Comparison of ENCODE assay signal across 21 cellular contexts in the genomic region with DNA sequence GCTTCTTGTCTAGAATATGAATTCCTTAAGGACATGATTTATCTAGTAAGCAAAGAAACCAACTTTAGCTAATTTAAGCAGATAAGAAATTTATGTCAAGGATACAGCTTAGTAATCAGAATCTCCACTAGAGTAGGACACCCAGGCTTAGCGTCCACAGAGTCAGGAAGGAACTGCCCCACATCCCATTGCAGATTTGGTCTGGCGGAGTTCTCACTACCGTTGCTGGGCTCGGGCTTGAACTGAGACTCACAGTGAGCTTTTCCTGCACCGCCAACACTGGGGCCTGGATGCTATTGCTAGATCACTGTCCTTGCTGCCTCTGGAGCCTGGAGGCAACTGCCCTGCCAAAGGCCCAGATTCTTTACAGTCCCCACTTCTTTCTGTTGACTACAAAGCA.
DNase-seq lines count a peak whose midpoint lies in the region; ATAC-seq and TF ChIP-seq lines count a peak whose summit lies in the region.
"Had no signal": no experiment of that assay in that cellular context is flagged by ENCODE, and none has a peak within 500 bp of the region (broad histone marks: within the 10 kb centered on the region; RNA-seq: fewer than 3 reads in every experiment).

No MANE protein-coding gene starts in this region.

- no peaks in the 10 kb centered on the region for H3K27me3 ChIP-seq in Karpas-422 (ENCODE audit: low read length)
- no peaks in the 10 kb centered on the region for H3K27me3 ChIP-seq in adrenal gland
- no peaks in the 10 kb centered on the region for H3K27me3 ChIP-seq in rectal smooth muscle tissue (ENCODE audit: control insufficient read depth, insufficient read depth, low read length)
- H3K27me3 ChIP-seq in GM23338 (ENCODE audit: insufficient read depth): no peaks in the 10 kb centered on the region
- H3K27me3 ChIP-seq: BLaER1 had no signal

- H3K27ac ChIP-seq in Karpas-422 (ENCODE audit: low read length): no peak overlapping the region
- peak overlapping the region in 4 of 5 donors; percentile 6 to 56 (median 38) for H3K27ac ChIP-seq in adrenal gland
- H3K27ac ChIP-seq in rectal smooth muscle tissue (ENCODE audit: low read depth, low read length): peak overlapping the region; percentile 64
- H3K27ac ChIP-seq in GM23338 (ENCODE audit: low read depth): no peak overlapping the region
- H3K27ac ChIP-seq: BLaER1, GM23248, HL-60 had no signal

- H2AFZ ChIP-seq in Karpas-422 (ENCODE audit: low read length) (no peak overlapping the region), GM23338 (no peak overlapping the region)
- H2AFZ ChIP-seq: GM23248 had no signal

- H3K27me3 Mint-ChIP-seq in GM23338 (ENCODE audit: insufficient read depth, low read depth, poor library complexity): no peaks in the 10 kb centered on the region
- H3K27me3 Mint-ChIP-seq: CD4-positive, alpha-beta memory T cell had no signal

- peak in 1 of 2 donors; percentile 35 for TF ChIP-seq POLR2A in adrenal gland (IDR thresholded peaks at IDR 0.05)

- WGBS in adrenal gland, 4 donors: 44 to 66% (median 58%) methylated on average over 5 of the region's 5 CpGs

- ATAC-seq in HG03520 (IDR thresholded peaks at IDR 0.05; ENCODE audit: unreplicated experiment) (no peak), GM23338 (no peak), HG03460 (IDR thresholded peaks at IDR 0.05; ENCODE audit: unreplicated experiment) (no peak), GM19467 (IDR thresholded peaks at IDR 0.05; ENCODE audit: unreplicated experiment) (no peak)
- ATAC-seq: HCT116 had no signal

- peaks cover 5% of the 10 kb centered on the region; the same call in 1 of the 2 replicates for H3K36me3 ChIP-seq in Karpas-422 (ENCODE audit: insufficient read depth, low read length)
- H3K36me3 ChIP-seq in adrenal gland (replicated peaks in 1 of 2): no peaks in the 10 kb centered on the region
- no peaks in the 10 kb centered on the region for H3K36me3 ChIP-seq in rectal smooth muscle tissue (ENCODE audit: control insufficient read depth, insufficient read depth, low read length)
- no peaks in the 10 kb centered on the region for H3K36me3 ChIP-seq in GM23338 (ENCODE audit: insufficient read depth)
- H3K36me3 ChIP-seq: BLaER1 had no signal

- H4K20me1 ChIP-seq in Karpas-422 (ENCODE audit: insufficient read depth, low read depth, low read length) (no peaks in the 10 kb centered on the region), GM23338 (replicated peaks; ENCODE audit: insufficient read depth) (no peaks in the 10 kb centered on the region)
- H4K20me1 ChIP-seq: BLaER1 had no signal

- H3K4me1 ChIP-seq in Karpas-422 (ENCODE audit: low read length) (no peaks in the 10 kb centered on the region), adrenal gland (replicated peaks in 1 of 2) (peaks cover 8 to 9% of the 10 kb centered on the region in 2 donors), rectal smooth muscle tissue (ENCODE audit: control insufficient read depth, insufficient read depth, low read length) (peaks cover 11% of the 10 kb centered on the region), GM23338 (ENCODE audit: insufficient read depth) (no peaks in the 10 kb centered on the region)

- H3K4me1 Mint-ChIP-seq in GM23338: no peaks in the 10 kb centered on the region
- H3K4me1 Mint-ChIP-seq: CD14-positive monocyte; CD4-positive, alpha-beta memory T cell; IgD-negative memory B cell had no signal

- DNase-seq in ELF-1 (ENCODE audit: low read depth, low spot score) (peak; percentile 71), Karpas-422 (peak; percentile 38), adrenal gland (peak in 5 of 7 donors; percentile 40 to 55 (median 43)), GM23338 (ENCODE audit: low spot score) (no peak)
- DNase-seq: 8988T; CD4-positive, alpha-beta memory T cell; DMS153; DMS79 treated with DMSO at 0.1 percent for 48 hours; GM23248; HFFc6; KBM-7 had no signal

- H3K36me3 Mint-ChIP-seq in GM23338 (ENCODE audit: low read depth): peaks cover 11% of the 10 kb centered on the region; the same call in 2 of the 3 replicates
- H3K36me3 Mint-ChIP-seq: CD14-positive monocyte; CD4-positive, alpha-beta memory T cell had no signal

- H3K4me2 ChIP-seq in Karpas-422 (ENCODE audit: low read depth, low read length, poor library complexity, severe bottlenecking) (no peak overlapping the region), GM23338 (no peak overlapping the region)

- H3K9ac ChIP-seq in Karpas-422 (ENCODE audit: low read length) (no peak overlapping the region), rectal smooth muscle tissue (ENCODE audit: low read length) (no peak overlapping the region)
- H3K9ac ChIP-seq: BLaER1, GM23248 had no signal

- intact Hi-C loops in adrenal gland (cut with DNase I): no loop called here

- H3K4me3 ChIP-seq in Karpas-422 (ENCODE audit: low read length) (no peak overlapping the region), adrenal gland (no peak overlapping the region), rectal smooth muscle tissue (ENCODE audit: low read length) (no peak overlapping the region), GM23338 (no peak overlapping the region)
- H3K4me3 ChIP-seq: BLaER1, GM12878, GM23248 had no signal

- no peak overlapping the region for H3K27ac Mint-ChIP-seq in GM23338
- H3K27ac Mint-ChIP-seq: CD14-positive monocyte, HFFc6, IgD-negative memory B cell had no signal

- H3K4me3 Mint-ChIP-seq in GM23338: no peak overlapping the region
- H3K4me3 Mint-ChIP-seq: CD14-positive monocyte; CD4-positive, alpha-beta memory T cell; HFFc6 had no signal

- TF ChIP-seq CTCF in adrenal gland (IDR thresholded peaks at IDR 0.05): no peak
- TF ChIP-seq CTCF in GM23338 (conservative IDR thresholded peaks at IDR 0.05; ENCODE audit: low read depth in 2 of 2): no peak

- no peaks in the 10 kb centered on the region for H3K9me2 ChIP-seq in Karpas-422 (replicated peaks; ENCODE audit: insufficient read depth, low read length)
- no peaks in the 10 kb centered on the region for H3K9me2 ChIP-seq in GM23338 (ENCODE audit: insufficient read depth)

- no peaks in the 10 kb centered on the region for H3F3A ChIP-seq in GM23338 (replicated peaks; ENCODE audit: low read depth)

- H3K9me3 ChIP-seq in Karpas-422 (ENCODE audit: low read length) (no peaks in the 10 kb centered on the region), adrenal gland (replicated peaks in 1 of 3) (no peaks in the 10 kb centered on the region)

- H3K9me3 Mint-ChIP-seq in GM23338: peaks cover 8% of the 10 kb centered on the region; the same call in 2 of the 3 replicates
- H3K9me3 Mint-ChIP-seq: HFFc6 had no signal

- H3K79me2 ChIP-seq in Karpas-422 (ENCODE audit: low read length) (no peaks in the 10 kb centered on the region), GM23338 (replicated peaks; ENCODE audit: insufficient read depth) (no peaks in the 10 kb centered on the region)

TF ChIP-seq in GM23338, 12 proteins besides CTCF, POLR2A, EP300 and RAD21:
- TF ChIP-seq JUNB (IDR thresholded peaks at IDR 0.05; ENCODE audit: unreplicated experiment) (no peak), STAT1 (IDR thresholded peaks at IDR 0.05; ENCODE audit: unreplicated experiment) (no peak), EZH2phosphoT487 (IDR thresholded peaks at IDR 0.05; ENCODE audit: unreplicated experiment) (no peak), REST (IDR thresholded peaks at IDR 0.05; ENCODE audit: unreplicated experiment) (no peak)
TF ChIP-seq in GM23338: peak in this region for 0.

Comparison
In these comparisons a context has a peak if more than half of its experiments do, and no peak if none do; other contexts are left out.
1. H3K27ac ChIP-seq: peak in adrenal gland (4 of 5) and rectal smooth muscle tissue (single experiment); none in Karpas-422 (single experiment) and GM23338 (single experiment).